In genomic region chr4:4534515-4535145, GRCh38 we compare ENCODE assay signal across 32 cellular contexts.
"Had no signal": no experiment of that assay in that cellular context is flagged by ENCODE, and none has a peak within 500 bp of the region (broad histone marks: within the 10 kb centered on the region; RNA-seq: fewer than 3 reads in every experiment).

No MANE protein-coding gene starts in this region.

- DNase-seq: activated B cell treated with CpG ODN at 0.5 μM for 24 hours; activated CD4-positive, alpha-beta T cell treated with anti-CD3 and anti-CD28 coated beads for 48 hours; activated CD4-positive, alpha-beta T cell treated with anti-CD3 and anti-CD28 coated beads, Interleukin-2, amount 50 U/mL, for 1 hour; activated CD4-positive, alpha-beta T cell treated with anti-CD3 and anti-CD28 coated beads, Interleukin-2, amount 50 U/mL, for 48 hours; activated CD8-positive, alpha-beta memory T cell treated with anti-CD3 and anti-CD28 coated beads for 24 hours; activated CD8-positive, alpha-beta T cell treated with anti-CD3 and anti-CD28 coated beads for 36 hours; activated effector memory CD4-positive, alpha-beta T cell treated with Interleukin-2 at 50 U/mL for 16 hours; activated naive CD4-positive, alpha-beta T cell treated with anti-CD3 and anti-CD28 coated beads for 36 hours; activated naive CD8-positive, alpha-beta T cell treated with anti-CD3 and anti-CD28 coated beads for 36 hours; activated naive CD8-positive, alpha-beta T cell treated with anti-CD3 and anti-CD28 coated beads, Interleukin-2, amount 50 U/mL, for 24 hours; activated T-cell treated with anti-CD3 and anti-CD28 coated beads, Interleukin-2, amount 50 U/mL, for 1 hour; activated T-cell treated with anti-CD3 and anti-CD28 coated beads, Interleukin-2, amount 50 U/mL, for 48 hours; adrenal gland; amygdala; aorta; body of pancreas; caudate nucleus; colonic mucosa; dorsolateral prefrontal cortex; effector memory CD4-positive, alpha-beta T cell; endodermal cell; foreskin fibroblast; head of caudate nucleus; SW 1271; T-cell; T-helper 9 cell; WERI-Rb-1 had no signal

- H3K27me3 Mint-ChIP-seq: activated B cell treated with CpG ODN at 0.5 μM for 24 hours; activated CD8-positive, alpha-beta T cell treated with anti-CD3 and anti-CD28 coated beads for 36 hours; activated naive CD4-positive, alpha-beta T cell treated with anti-CD3 and anti-CD28 coated beads, Interleukin-2, amount 50 U/mL, for 24 hours; activated naive CD8-positive, alpha-beta T cell treated with anti-CD3 and anti-CD28 coated beads for 36 hours; activated naive CD8-positive, alpha-beta T cell treated with anti-CD3 and anti-CD28 coated beads, Interleukin-2, amount 50 U/mL, for 24 hours; T-cell had no signal

- ATAC-seq: activated CD4-positive, CD25-positive, alpha-beta regulatory T cell treated with anti-CD3 and anti-CD28 coated beads, Interleukin-2, amount 50 U/mL, for 24 hours; activated CD8-positive, alpha-beta T cell treated with anti-CD3 and anti-CD28 coated beads for 36 hours; activated naive CD8-positive, alpha-beta T cell treated with anti-CD3 and anti-CD28 coated beads, Interleukin-2, amount 50 U/mL, for 24 hours; body of pancreas; esophagus mucosa; T-cell had no signal

- H3K9me3 ChIP-seq: adrenal gland, body of pancreas, colonic mucosa had no signal

- H3K27ac ChIP-seq: adrenal gland, body of pancreas, colonic mucosa, dorsolateral prefrontal cortex, WERI-Rb-1 had no signal

- H3K4me3 Mint-ChIP-seq: activated B cell treated with CpG ODN at 0.5 μM for 24 hours; activated CD8-positive, alpha-beta T cell treated with anti-CD3 and anti-CD28 coated beads for 36 hours; activated naive CD4-positive, alpha-beta T cell treated with anti-CD3 and anti-CD28 coated beads for 36 hours; activated naive CD4-positive, alpha-beta T cell treated with anti-CD3 and anti-CD28 coated beads, Interleukin-2, amount 50 U/mL, for 24 hours; activated naive CD8-positive, alpha-beta T cell treated with anti-CD3 and anti-CD28 coated beads for 36 hours; activated naive CD8-positive, alpha-beta T cell treated with anti-CD3 and anti-CD28 coated beads, Interleukin-2, amount 50 U/mL, for 24 hours; endodermal cell; T-cell; T-helper 1 cell treated with Interleukin-12 subunit alpha and Interleukin-12 subunit beta and Interleukin-4 antibody, amounts not matched to agents 30 μg/mL and 1 μg/mL, for 36 hours had no signal

- H3K9me3 Mint-ChIP-seq: activated B cell treated with CpG ODN at 0.5 μM for 24 hours; activated CD8-positive, alpha-beta T cell treated with anti-CD3 and anti-CD28 coated beads for 36 hours; activated naive CD4-positive, alpha-beta T cell treated with anti-CD3 and anti-CD28 coated beads for 36 hours; activated naive CD4-positive, alpha-beta T cell treated with anti-CD3 and anti-CD28 coated beads, Interleukin-2, amount 50 U/mL, for 24 hours; activated naive CD8-positive, alpha-beta T cell treated with anti-CD3 and anti-CD28 coated beads for 36 hours; activated naive CD8-positive, alpha-beta T cell treated with anti-CD3 and anti-CD28 coated beads, Interleukin-2, amount 50 U/mL, for 24 hours; endodermal cell; T-cell; T-helper 1 cell treated with Interleukin-12 subunit alpha and Interleukin-12 subunit beta and Interleukin-4 antibody, amounts not matched to agents 30 μg/mL and 1 μg/mL, for 36 hours had no signal

- H3K4me1 ChIP-seq: colonic mucosa had no signal

- FAIRE-seq: frontal cortex had no signal

- H3K36me3 ChIP-seq: adrenal gland, colonic mucosa, WERI-Rb-1 had no signal

- H3K27ac Mint-ChIP-seq: activated B cell treated with CpG ODN at 0.5 μM for 24 hours; activated CD8-positive, alpha-beta T cell treated with anti-CD3 and anti-CD28 coated beads for 36 hours; activated naive CD4-positive, alpha-beta T cell treated with anti-CD3 and anti-CD28 coated beads for 36 hours; activated naive CD4-positive, alpha-beta T cell treated with anti-CD3 and anti-CD28 coated beads, Interleukin-2, amount 50 U/mL, for 24 hours; activated naive CD8-positive, alpha-beta T cell treated with anti-CD3 and anti-CD28 coated beads for 36 hours; activated naive CD8-positive, alpha-beta T cell treated with anti-CD3 and anti-CD28 coated beads, Interleukin-2, amount 50 U/mL, for 24 hours; endodermal cell; T-cell; T-helper 1 cell treated with Interleukin-12 subunit alpha and Interleukin-12 subunit beta and Interleukin-4 antibody, amounts not matched to agents 30 μg/mL and 1 μg/mL, for 36 hours had no signal

- H3K4me3 ChIP-seq: adrenal gland, body of pancreas, colonic mucosa, dorsolateral prefrontal cortex had no signal

- H3K36me3 Mint-ChIP-seq: activated naive CD4-positive, alpha-beta T cell treated with anti-CD3 and anti-CD28 coated beads, Interleukin-2, amount 50 U/mL, for 24 hours had no signal

- H3K4me1 Mint-ChIP-seq: endodermal cell had no signal

- H3K27me3 ChIP-seq: adrenal gland, body of pancreas, colonic mucosa, dorsolateral prefrontal cortex had no signal
